ENCODE assay signal across 23 cellular contexts in genomic region chr2:236600158-236600557, GRCh38. TPM values are rescaled to one million over a fixed set of nuclear protein-coding genes. Genes with fewer than 3 reads are reported as not detected.
A peak's percentile ranks its signal among the peaks of the same experiment; 100 is the strongest.
DNase-seq lines count a peak whose midpoint lies in the region; ATAC-seq and TF ChIP-seq lines count a peak whose summit lies in the region.
"Had no signal": no experiment of that assay in that cellular context is flagged by ENCODE, and none has a peak within 500 bp of the region (broad histone marks: within the 10 kb centered on the region; RNA-seq: fewer than 3 reads in every experiment).

No MANE protein-coding gene starts in this region.

- H3K27ac ChIP-seq in PC-3 (ENCODE audit: low read length) (no peak overlapping the region), trophoblast cell (ENCODE audit: low read depth, low read length) (peak overlapping the region; percentile 36), spleen (no peak overlapping the region)
- H3K27ac ChIP-seq: 22Rv1; A549; BLaER1 treated with 17β-estradiol and CSF1 and Interleukin-3, amounts not matched to agents 10 nM and 100 nM; C4-2B had no signal

- peaks cover 26% of the 10 kb centered on the region for H3K79me1 ChIP-seq in trophoblast cell (ENCODE audit: low read length)

- H2AFZ ChIP-seq in PC-3 (ENCODE audit: low read length) (no peak overlapping the region), trophoblast cell (ENCODE audit: insufficient read depth, low read length, poor library complexity) (no peak overlapping the region)

- POLR2A ChIA-PET in PC-3 (lab: Charles Lee; ENCODE audit: unreplicated experiment): no interaction called here

- no peaks in the 10 kb centered on the region for H3K9me2 ChIP-seq in PC-3 (replicated peaks; ENCODE audit: low read length)

- H2AK5ac ChIP-seq in trophoblast cell (ENCODE audit: low read length): peak overlapping the region; percentile 11

- H2BK5ac ChIP-seq in trophoblast cell (ENCODE audit: low read depth, low read length, poor library complexity): peak overlapping the region; percentile 43

- H3K79me2 ChIP-seq in PC-3 (ENCODE audit: low read length): no peaks in the 10 kb centered on the region
- H3K79me2 ChIP-seq in trophoblast cell (ENCODE audit: control insufficient read depth, insufficient read depth, low read length, poor library complexity): no peaks in the 10 kb centered on the region

- H3K9ac ChIP-seq in PC-3 (ENCODE audit: low read length) (no peak overlapping the region), trophoblast cell (ENCODE audit: low read length) (no peak overlapping the region)
- H3K9ac ChIP-seq: BLaER1 treated with 17β-estradiol and CSF1 and Interleukin-3, amounts not matched to agents 10 nM and 100 nM had no signal

- no peaks in the 10 kb centered on the region for H3F3A ChIP-seq in PC-3 (ENCODE audit: low read length, unreplicated experiment)

- H3K4me2 ChIP-seq in PC-3 (ENCODE audit: low read length): no peak overlapping the region
- H3K4me2 ChIP-seq in trophoblast cell (ENCODE audit: low read length): no peak overlapping the region
- H3K4me2 ChIP-seq: A549; BLaER1 treated with 17β-estradiol and CSF1 and Interleukin-3, amounts not matched to agents 10 nM and 100 nM had no signal

- no peak overlapping the region for H3K4me3 ChIP-seq in PC-3 (ENCODE audit: low read length)
- H3K4me3 ChIP-seq in trophoblast cell (ENCODE audit: low read depth, low read length): no peak overlapping the region
- H3K4me3 ChIP-seq in spleen: no peak overlapping the region
- H3K4me3 ChIP-seq: A549; BLaER1 treated with 17β-estradiol and CSF1 and Interleukin-3, amounts not matched to agents 10 nM and 100 nM; GM12878 had no signal

- ATAC-seq in PC-3: no peak
- no peak for ATAC-seq in stimulated activated naive B cell treated with anti-CD40 and anti-IgM and Interleukin-4, amounts not matched to agents 10 μg/mL and 1 μg/mL and 100 μg/mL, for 72 hours (replicated peaks)
- no peak for ATAC-seq in esophagus mucosa
- ATAC-seq: A549; CD8-positive, alpha-beta T cell; GM12878 had no signal

- H3K9me3 Mint-ChIP-seq in stimulated activated naive B cell treated with anti-CD40 and anti-IgM and Interleukin-4, amounts not matched to agents 10 μg/mL and 1 μg/mL and 100 μg/mL, for 72 hours: no peaks in the 10 kb centered on the region
- H3K9me3 Mint-ChIP-seq: CD4-positive, alpha-beta T cell; CD8-positive, alpha-beta T cell had no signal

- H4K20me1 ChIP-seq in PC-3 (ENCODE audit: low read length): no peaks in the 10 kb centered on the region
- H4K20me1 ChIP-seq: BLaER1 treated with 17β-estradiol and CSF1 and Interleukin-3, amounts not matched to agents 10 nM and 100 nM had no signal

- no peak overlapping the region for H3K4ac ChIP-seq in trophoblast cell (ENCODE audit: low read depth, low read length)

- WGBS in trophoblast cell (ENCODE audit: extremely low coverage, insufficient coverage, insufficient read length): no CpG with 5 or more reads among the region's 7 CpGs
- 89 to 94% (median 91%) methylated on average over 7 of the region's 7 CpGs for WGBS in spleen, 5 donors

- H3K18ac ChIP-seq in trophoblast cell (ENCODE audit: low read length): no peak overlapping the region

- intact Hi-C loops in PC-3 (cut with micrococcal nuclease) (no loop called here), spleen (cut with DNase I; ENCODE audit: low total_unique reads) (no loop called here)

- peak overlapping the region; percentile 48 for H2BK120ac ChIP-seq in trophoblast cell (ENCODE audit: insufficient read depth, low read length, poor library complexity)

- peak overlapping the region; percentile 73 for H4K91ac ChIP-seq in trophoblast cell (ENCODE audit: low read depth, low read length)

- peak overlapping the region; percentile 38 for H3K14ac ChIP-seq in trophoblast cell (ENCODE audit: low read length)

- CTCF ChIA-PET in PC-3 (lab: Charles Lee): interaction anchor here (0.7 kb wide), 1 partner anchor 88 kb away, joined by 4 read pairs; no protein-coding TSS in a partner anchor

- H3K27me3 ChIP-seq in PC-3 (ENCODE audit: low read length): no peaks in the 10 kb centered on the region
- H3K27me3 ChIP-seq in trophoblast cell (ENCODE audit: insufficient read depth, low read length): no peaks in the 10 kb centered on the region
- peaks cover 0 to 16% (median 4%) of the 10 kb centered on the region in 7 donors for H3K27me3 ChIP-seq in spleen (replicated peaks in 1 of 7)

- TF ChIP-seq CTCF in PC-3 (conservative IDR thresholded peaks at IDR 0.05; ENCODE audit: low read depth, low read length): no peak
- no peak for TF ChIP-seq CTCF in spleen (IDR thresholded peaks at IDR 0.05 in 8 of 11, conservative IDR thresholded peaks at IDR 0.05 in 3 of 11)

- H3K23ac ChIP-seq in trophoblast cell (ENCODE audit: low read length): no peak overlapping the region

- H3K4me1 ChIP-seq in PC-3 (ENCODE audit: insufficient read depth, low read length) (no peaks in the 10 kb centered on the region), trophoblast cell (ENCODE audit: control insufficient read depth in 1 of 2, insufficient read depth in 2 of 2, low read length in 2 of 2) (peaks cover 4 to 9% of the 10 kb centered on the region in 2 experiments), spleen (peaks cover 0 to 4% (median 0%) of the 10 kb centered on the region in 6 donors)
- H3K4me1 ChIP-seq: A549 had no signal

- TF ChIP-seq POLR2A in spleen (IDR thresholded peaks at IDR 0.05): no peak

- DNase-seq in PC-3 (peak; percentile 12), trophoblast cell (peak; percentile 62 to 82), spleen (no peak)
- DNase-seq in stimulated activated naive B cell treated with anti-CD40 and anti-IgM and Interleukin-4, amounts not matched to agents 10 μg/mL and 1 μg/mL and 100 μg/mL, for 72 hours: no peak
- no peak for DNase-seq in activated T-cell treated with anti-CD3 and anti-CD28 coated beads, Interleukin-2, amount 50 U/mL, for 48 hours
- DNase-seq: AML-193; Caco-2; Calu3; CD4-positive, alpha-beta T cell; CD8-positive, alpha-beta T cell; DMS 273 treated with DMSO at 0.1 percent for 48 hours; DMS79; DND-41; EL; GDM1 had no signal

- peak overlapping the region; percentile 75 for H2BK12ac ChIP-seq in trophoblast cell (ENCODE audit: low read length)

- BruUV-seq in PC-3 (replicated peaks; lab: Mats Ljungman, UMichigan): no TSS peak

- no peaks in the 10 kb centered on the region for H3K9me3 ChIP-seq in PC-3 (ENCODE audit: low read length)
- peaks cover 5% of the 10 kb centered on the region for H3K9me3 ChIP-seq in trophoblast cell (ENCODE audit: insufficient read depth, low read depth, low read length)
- no peaks in the 10 kb centered on the region for H3K9me3 ChIP-seq in spleen
- H3K9me3 ChIP-seq: A549; BLaER1 treated with 17β-estradiol and CSF1 and Interleukin-3, amounts not matched to agents 10 nM and 100 nM; Caco-2 had no signal

- no peak overlapping the region for H4K8ac ChIP-seq in trophoblast cell (ENCODE audit: low read depth, low read length)

- H3K27me3 Mint-ChIP-seq in stimulated activated naive B cell treated with anti-CD40 and anti-IgM and Interleukin-4, amounts not matched to agents 10 μg/mL and 1 μg/mL and 100 μg/mL, for 72 hours: peaks cover 7 to 12% of the 10 kb centered on the region in 2 donors

- no peaks in the 10 kb centered on the region for H3K36me3 Mint-ChIP-seq in stimulated activated naive B cell treated with anti-CD40 and anti-IgM and Interleukin-4, amounts not matched to agents 10 μg/mL and 1 μg/mL and 100 μg/mL, for 72 hours
- H3K36me3 Mint-ChIP-seq: CD8-positive, alpha-beta T cell had no signal

- H3K27ac Mint-ChIP-seq in stimulated activated naive B cell treated with anti-CD40 and anti-IgM and Interleukin-4, amounts not matched to agents 10 μg/mL and 1 μg/mL and 100 μg/mL, for 72 hours: peak overlapping the region; percentile 47
- H3K27ac Mint-ChIP-seq: B cell; CD4-positive, alpha-beta T cell; CD8-positive, alpha-beta T cell had no signal

- H4K12ac ChIP-seq in trophoblast cell (ENCODE audit: low read depth, low read length): no peak overlapping the region

- no peaks in the 10 kb centered on the region for H3K4me1 Mint-ChIP-seq in stimulated activated naive B cell treated with anti-CD40 and anti-IgM and Interleukin-4, amounts not matched to agents 10 μg/mL and 1 μg/mL and 100 μg/mL, for 72 hours

- H3K36me3 ChIP-seq in PC-3 (ENCODE audit: low read depth, low read length) (no peaks in the 10 kb centered on the region), trophoblast cell (ENCODE audit: control insufficient read depth in 1 of 2, insufficient read depth in 2 of 2, low read length in 2 of 2) (no peaks in the 10 kb centered on the region), spleen (no peaks in the 10 kb centered on the region)
- H3K36me3 ChIP-seq: BLaER1 treated with 17β-estradiol and CSF1 and Interleukin-3, amounts not matched to agents 10 nM and 100 nM had no signal

- H3K4me3 Mint-ChIP-seq in stimulated activated naive B cell treated with anti-CD40 and anti-IgM and Interleukin-4, amounts not matched to agents 10 μg/mL and 1 μg/mL and 100 μg/mL, for 72 hours: no peak overlapping the region
- H3K4me3 Mint-ChIP-seq: B cell; CD4-positive, alpha-beta T cell; CD8-positive, alpha-beta T cell had no signal

RNA-seq across cellular contexts. Expression of gene ACKR3, which starts 30.5 kb away (rescaled TPM):
- 0.86 and 3.1 TPM in 2 replicates for total RNA-seq in PC-3 (2014; rRNA removed)
- polyA plus RNA-seq in trophoblast cell (2013): 301 and 313 TPM in 2 replicates
- 100 to 1,000 TPM in 2 of 7 donors, 10 to 100 TPM in 5; 46.9 to 164 (median 86.8) TPM for total RNA-seq in spleen
- 10 to 100 TPM; 11.5 to 15.0 (median 12.8) TPM for polyA plus RNA-seq in spleen
- 6.3 TPM for total RNA-seq in esophagus mucosa
- total RNA-seq: G401 had no signal

Comparison
In these comparisons a context has a peak if more than half of its experiments do, and no peak if none do; other contexts are left out.
1. DNase-seq: peak in PC-3 (single experiment) and trophoblast cell (2 of 2); none in stimulated activated naive B cell treated with anti-CD40 and anti-IgM and Interleukin-4, amounts not matched to agents 10 μg/mL and 1 μg/mL and 100 μg/mL, for 72 hours (single experiment), spleen (single experiment) and activated T-cell treated with anti-CD3 and anti-CD28 coated beads, Interleukin-2, amount 50 U/mL, for 48 hours (0 of 2).